ENCODE assay signal across 10 cellular contexts in the genomic region with DNA sequence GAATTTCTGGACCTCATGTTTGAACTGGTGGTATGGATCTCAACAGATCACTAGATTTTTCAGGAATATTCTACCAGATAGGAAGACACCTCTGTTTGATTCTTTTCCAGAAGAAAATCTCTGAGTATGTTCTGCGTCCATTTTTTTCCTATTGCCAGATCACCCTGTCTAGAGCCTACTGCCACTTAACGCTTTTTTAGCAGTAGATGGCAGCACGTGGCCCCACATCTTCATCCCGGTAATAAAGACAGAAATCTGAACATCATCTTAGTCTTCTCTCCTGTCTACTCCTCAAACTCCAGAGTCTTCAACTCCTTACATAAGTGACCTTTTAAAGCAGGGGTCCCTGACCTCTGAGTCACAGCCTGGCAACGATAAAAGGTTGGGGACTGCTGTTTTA.
DNase-seq lines count a peak whose midpoint lies in the region; ATAC-seq, FAIRE-seq and TF ChIP-seq lines count a peak whose summit lies in the region.
"Had no signal": no experiment of that assay in that cellular context is flagged by ENCODE, and none has a peak within 500 bp of the region (broad histone marks: within the 10 kb centered on the region; RNA-seq: fewer than 3 reads in every experiment).

No MANE protein-coding gene starts in this region.

- no TSS peak for BruUV-seq in Panc1 (replicated peaks; lab: Mats Ljungman, UMichigan)

- no peaks in the 10 kb centered on the region for H3K27me3 ChIP-seq in H7 (ENCODE audit: control insufficient read depth, insufficient read depth, low read length)
- no peaks in the 10 kb centered on the region for H3K27me3 ChIP-seq in Panc1 (ENCODE audit: control insufficient read depth, insufficient read depth, low read length)

- TF ChIP-seq CTCF in D721Med (IDR thresholded peaks at IDR 0.05; ENCODE audit: insufficient read depth, missing control alignments) (peak; percentile 35), Panc1 (IDR thresholded peaks at IDR 0.05) (peak; percentile 50)

- in situ Hi-C loops in Panc1 (cut with HindIII; ENCODE audit: low pct_unique_long_range_greater_than_20kb, low sequenced_read_pairs): no loop called here

- intact Hi-C loops in Panc1 (cut with micrococcal nuclease; ENCODE audit: unreplicated experiment) (loop anchor here (10.0 kb wide), 2 partner anchors 336 to 1056 kb away; no protein-coding TSS in a partner anchor), left cardiac atrium (cut with DNase I) (no loop called here)

- no peak overlapping the region for H3K27ac ChIP-seq in Panc1 (ENCODE audit: low read length)

- no peak overlapping the region for H3K4me3 ChIP-seq in H7 (ENCODE audit: insufficient read depth, low read depth, low read length)
- H3K4me3 ChIP-seq in Panc1 (ENCODE audit: low read depth in 2 of 2, low read length in 2 of 2): no peak overlapping the region

- H3K4me1 ChIP-seq in Panc1 (ENCODE audit: control insufficient read depth, insufficient read depth, low read length): no peaks in the 10 kb centered on the region

- ATAC-seq in Panc1: peak; percentile 77; the same call in 1 of the 2 replicates
- ATAC-seq in left cardiac atrium: no peak

- DNase-seq in D721Med (ENCODE audit: insufficient read length, low spot score) (no peak), H7 (peak; percentile 31), Panc1 (ENCODE audit: low read depth, low spot score) (no peak), iPS-NIHi11 (ENCODE audit: low spot score) (peak; percentile 20), left cardiac atrium (no peak), NCI-H1048 (lab: John Stamatoyannopoulos, UW) (no peak)
- DNase-seq in activated CD4-positive, alpha-beta T cell treated with anti-CD3 and anti-CD28 coated beads, Interleukin-2, amount 50 U/mL, for 4 hours: no peak
- DNase-seq in activated CD8-positive, alpha-beta memory T cell treated with anti-CD3 and anti-CD28 coated beads for 24 hours: no peak
- DNase-seq: activated T-cell treated with anti-CD3 and anti-CD28 coated beads, Interleukin-2, amount 50 U/mL, for 1 hour; stimulated activated CD4-positive, alpha-beta T cell treated with anti-CD3 and anti-CD28 coated beads, Interleukin-2, amount 100 ng/mL, for 48 hours had no signal

- H3K36me3 ChIP-seq in H7 (replicated peaks; ENCODE audit: control insufficient read depth, insufficient read depth, low read length) (no peaks in the 10 kb centered on the region), Panc1 (ENCODE audit: control insufficient read depth, insufficient read depth, low read length) (no peaks in the 10 kb centered on the region)

- no peak for FAIRE-seq in D721Med (lab: Jason Lieb, UNC)

- CTCF ChIA-PET in Panc1 (lab: Charles Lee): interaction anchor here (0.7 kb wide), 1 partner anchor 1051 kb away, joined by 4 read pairs; no protein-coding TSS in a partner anchor

- POLR2A ChIA-PET in Panc1 (lab: Charles Lee): no interaction called here

- H3K9me3 ChIP-seq in Panc1 (ENCODE audit: control insufficient read depth, insufficient read depth, low read depth, low read length): no peaks in the 10 kb centered on the region

Comparison
In these comparisons a context has a peak if more than half of its experiments do, and no peak if none do; other contexts are left out.
1. DNase-seq: peak in H7 (single experiment) and iPS-NIHi11 (single experiment); none in D721Med (single experiment), Panc1 (single experiment), activated CD4-positive, alpha-beta T cell treated with anti-CD3 and anti-CD28 coated beads, Interleukin-2, amount 50 U/mL, for 4 hours (0 of 2), left cardiac atrium (single experiment), activated CD8-positive, alpha-beta memory T cell treated with anti-CD3 and anti-CD28 coated beads for 24 hours (single experiment) and NCI-H1048 (single experiment).